In genomic region chr6:43930440-43931154, GRCh38 we compare ENCODE assay signal across 2 cellular contexts.
TF ChIP-seq lines count a peak whose summit lies in the region.

No MANE protein-coding gene starts in this region.

TF ChIP-seq in IMR-90, 13 proteins besides CTCF, POLR2A, EP300 and RAD21 (continued from another document):
- TF ChIP-seq RFX5 (IDR thresholded peaks at IDR 0.05; ENCODE audit: low read depth, low read length), result no peak
- no peak for TF ChIP-seq CEBPB (IDR thresholded peaks at IDR 0.05; ENCODE audit: low read depth, low read length)
- no peak for TF ChIP-seq RCOR1 (IDR thresholded peaks at IDR 0.05; ENCODE audit: insufficient replicate concordance, low read length)
- TF ChIP-seq ELK1 (IDR thresholded peaks at IDR 0.05; ENCODE audit: borderline replicate concordance, low read depth, low read length), result no peak
- TF ChIP-seq USF2 (IDR thresholded peaks at IDR 0.05; ENCODE audit: low read depth, low read length), result no peak

TF ChIP-seq in WTC11, 78 proteins besides CTCF, POLR2A, EP300 and RAD21 (continued from another document):
- TF ChIP-seq E2F4 (CRISPR knock-in tag; IDR thresholded peaks at IDR 0.05; ENCODE audit: borderline replicate concordance, low read depth), result no peak
- no peak for TF ChIP-seq HMGA2 (CRISPR knock-in tag; IDR thresholded peaks at IDR 0.05)
- TF ChIP-seq IRF1 (CRISPR knock-in tag; IDR thresholded peaks at IDR 0.05), result no peak
- no peak for TF ChIP-seq E2F1 (CRISPR knock-in tag; IDR thresholded peaks at IDR 0.05)
- TF ChIP-seq E2F5 (CRISPR knock-in tag; IDR thresholded peaks at IDR 0.05), result no peak
- TF ChIP-seq ZNF425 (CRISPR knock-in tag; conservative IDR thresholded peaks at IDR 0.05), result no peak
- TF ChIP-seq CDX4 (CRISPR knock-in tag; IDR thresholded peaks at IDR 0.05; ENCODE audit: borderline replicate concordance), result no peak
